In genomic region chr2:10780491-10780820, GRCh38 we compare ENCODE assay signal across 19 cellular contexts. TPM values are rescaled to one million over a fixed set of nuclear protein-coding genes. Genes with fewer than 3 reads are reported as not detected.
A peak's percentile ranks its signal among the peaks of the same experiment; 100 is the strongest.
DNase-seq lines count a peak whose midpoint lies in the region; ATAC-seq, FAIRE-seq and TF ChIP-seq lines count a peak whose summit lies in the region.
"Had no signal": no experiment of that assay in that cellular context is flagged by ENCODE, and none has a peak within 500 bp of the region (broad histone marks: within the 10 kb centered on the region; RNA-seq: fewer than 3 reads in every experiment).

No MANE protein-coding gene starts in this region.

- H3K4me3 ChIP-seq in HepG2 (replicated peaks in 1 of 3; ENCODE audit: insufficient read depth in 1 of 3, low read depth in 2 of 3, low read length in 3 of 3), result no peak overlapping the region
- H3K4me3 ChIP-seq in right lobe of liver, result no peak overlapping the region
- H3K4me3 ChIP-seq in H1 (ENCODE audit: extremely low read depth in 1 of 4, insufficient read depth in 2 of 4, low read depth in 3 of 4, low read length in 4 of 4), result no peak overlapping the region
- no peak overlapping the region for H3K4me3 ChIP-seq in osteoblast (ENCODE audit: insufficient read depth, low read length)
- no peak overlapping the region for H3K4me3 ChIP-seq in SK-N-SH (ENCODE audit: low read depth in 2 of 2, low read length in 1 of 2)
- H3K4me3 ChIP-seq: GM23338 had no signal

- intact Hi-C loops in HepG2 (cut with micrococcal nuclease; ENCODE audit: unreplicated experiment), result no loop called here
- intact Hi-C loops in right lobe of liver (cut with DNase I), result no loop called here

- POLR2A ChIA-PET in HepG2 (lab: Yijun Ruan, JAX), result no interaction called here
- POLR2A ChIA-PET in H1 (lab: Charles Lee; ENCODE audit: partially characterized antibody), result no interaction called here
- POLR2A ChIA-PET in SK-N-SH (lab: Yijun Ruan, JAX), result no interaction called here

- peaks cover 11% of the 10 kb centered on the region for H4K20me1 ChIP-seq in HepG2 (ENCODE audit: insufficient read depth, low read length)
- peaks cover 2 to 22% of the 10 kb centered on the region in 2 experiments for H4K20me1 ChIP-seq in H1 (replicated peaks in 1 of 2; ENCODE audit: control insufficient read depth in 1 of 2, insufficient read depth in 2 of 2, low read length in 2 of 2)
- peaks cover 11% of the 10 kb centered on the region for H4K20me1 ChIP-seq in osteoblast (ENCODE audit: insufficient read depth, low read length)
- no peaks in the 10 kb centered on the region for H4K20me1 ChIP-seq in SK-N-SH (ENCODE audit: insufficient read depth)

- BruUV-seq in HepG2 (replicated peaks; lab: Mats Ljungman, UMichigan), result no TSS peak

- H3K27me3 ChIP-seq in HepG2 (ENCODE audit: control insufficient read depth in 1 of 2, insufficient read depth in 2 of 2, low read length in 2 of 2) (no peaks in the 10 kb centered on the region), right lobe of liver (no peaks in the 10 kb centered on the region), H1 (replicated peaks in 1 of 4; ENCODE audit: control insufficient read depth in 3 of 4, extremely low read depth in 1 of 4, insufficient read depth in 3 of 4, low read length in 3 of 4) (no peaks in the 10 kb centered on the region), osteoblast (ENCODE audit: insufficient read depth, low read length) (no peaks in the 10 kb centered on the region), SK-N-SH (ENCODE audit: insufficient read depth) (no peaks in the 10 kb centered on the region)

- no peak overlapping the region for H3K18ac ChIP-seq in H1 (ENCODE audit: extremely low read depth, low read length)

- H2BK120ac ChIP-seq in H1 (replicated peaks; ENCODE audit: low read depth, low read length), result no peak overlapping the region

- H3K4me1 ChIP-seq in HepG2 (ENCODE audit: insufficient read depth, low read length) (peaks cover 20% of the 10 kb centered on the region), right lobe of liver (no peaks in the 10 kb centered on the region), H1 (replicated peaks in 1 of 4; ENCODE audit: control insufficient read depth in 3 of 4, insufficient read depth in 4 of 4, low read length in 3 of 4) (0 out of 7 replicates have a peak, but pooled peaks cover 0 to under 1% (median 0%) of the 10 kb centered on the region in 4 experiments), osteoblast (ENCODE audit: insufficient read depth, low read length) (no peaks in the 10 kb centered on the region), SK-N-SH (ENCODE audit: control insufficient read depth in 1 of 2, insufficient read depth in 2 of 2, low read depth in 1 of 2, low read length in 1 of 2) (peaks cover 0 to 2% of the 10 kb centered on the region in 2 experiments; a peak in 1 of 4 replicates)

- H2BK5ac ChIP-seq in H1 (ENCODE audit: low read depth, low read length), result no peak overlapping the region

- H3K9ac ChIP-seq in HepG2 (ENCODE audit: insufficient read depth, low read depth, low read length) (no peak overlapping the region), H1 (replicated peaks in 1 of 4; ENCODE audit: extremely low read depth in 1 of 4, low read depth in 3 of 4, low read length in 3 of 4) (no peak overlapping the region), SK-N-SH (no peak overlapping the region)

- TF ChIP-seq RAD21 in HepG2 (CRISPR knock-in tag; IDR thresholded peaks at IDR 0.05) (no peak), H1 (IDR thresholded peaks at IDR 0.05 in 1 of 2, conservative IDR thresholded peaks at IDR 0.05 in 1 of 2; ENCODE audit: low read depth in 2 of 2, low read length in 2 of 2) (no peak), SK-N-SH (IDR thresholded peaks at IDR 0.05; ENCODE audit: low read length) (no peak)

- peak overlapping the region; percentile 64 for H4K8ac ChIP-seq in H1 (ENCODE audit: extremely low read depth, insufficient read depth, low read length)

- H3K4me2 ChIP-seq in HepG2 (ENCODE audit: low read depth, low read length) (no peak overlapping the region), H1 (ENCODE audit: insufficient read depth in 1 of 2, low read depth in 2 of 2, low read length in 2 of 2) (no peak overlapping the region), osteoblast (ENCODE audit: insufficient read depth, low read length) (no peak overlapping the region), SK-N-SH (no peak overlapping the region)
- H3K4me2 ChIP-seq: GM23338 had no signal

- in situ Hi-C loops in HepG2 (cut with HindIII; ENCODE audit: extremely low pct_ligation_motif_present, low pct_unique_long_range_greater_than_20kb), result no loop called here

- no peak overlapping the region for H4K5ac ChIP-seq in H1 (ENCODE audit: insufficient read length, low read depth, low read length)

- H2AFZ ChIP-seq in HepG2 (ENCODE audit: low read length), result no peak overlapping the region
- no peak overlapping the region for H2AFZ ChIP-seq in H1 (ENCODE audit: low read length)
- no peak overlapping the region for H2AFZ ChIP-seq in osteoblast (ENCODE audit: low read length)
- no peak overlapping the region for H2AFZ ChIP-seq in SK-N-SH (ENCODE audit: low read depth)
- H2AFZ ChIP-seq: GM23338 had no signal

- no peak overlapping the region for H2AK5ac ChIP-seq in H1 (ENCODE audit: low read depth, low read length)

- H2BK20ac ChIP-seq in H1 (ENCODE audit: low read length), result no peak overlapping the region

- TF ChIP-seq EP300 in HepG2 (IDR thresholded peaks at IDR 0.05; ENCODE audit: low read depth in 2 of 2, low read length in 2 of 2) (no peak), HepG2 (CRISPR knock-in tag; IDR thresholded peaks at IDR 0.05; ENCODE audit: borderline replicate concordance) (no peak), H1 (IDR thresholded peaks at IDR 0.05; ENCODE audit: borderline replicate concordance in 1 of 2, low read depth in 2 of 2, low read length in 2 of 2) (no peak), SK-N-SH (IDR thresholded peaks at IDR 0.05; ENCODE audit: borderline replicate concordance in 1 of 2, low read depth in 1 of 2, low read length in 1 of 2) (no peak)

- peaks cover 3% of the 10 kb centered on the region; the same call in 1 of the 2 replicates for H3K79me1 ChIP-seq in H1 (ENCODE audit: low read depth, low read length)

- no peak overlapping the region for H3K14ac ChIP-seq in H1 (ENCODE audit: insufficient read length)

- no peak overlapping the region for H2BK12ac ChIP-seq in H1 (ENCODE audit: low read depth, low read length)

- peaks cover 27 to 63% of the 10 kb centered on the region in 2 experiments for H3K36me3 ChIP-seq in HepG2 (replicated peaks in 1 of 2; ENCODE audit: control insufficient read depth in 1 of 2, insufficient read depth in 2 of 2, low read length in 2 of 2)
- H3K36me3 ChIP-seq in right lobe of liver, result peaks cover 0 to 60% (median 35%) of the 10 kb centered on the region in 4 donors
- peaks cover 33 to 58% (median 45%) of the 10 kb centered on the region in 4 experiments for H3K36me3 ChIP-seq in H1 (ENCODE audit: control insufficient read depth in 2 of 4, insufficient read depth in 4 of 4, low read length in 3 of 4)
- peaks cover 37% of the 10 kb centered on the region for H3K36me3 ChIP-seq in osteoblast (ENCODE audit: insufficient read depth, low read length)
- peaks cover 35 to 54% of the 10 kb centered on the region in 2 experiments for H3K36me3 ChIP-seq in SK-N-SH (replicated peaks in 1 of 2; ENCODE audit: control insufficient read depth in 1 of 2, insufficient read depth in 2 of 2, low read length in 1 of 2)

- no peak overlapping the region for H3K27ac ChIP-seq in HepG2 (ENCODE audit: extremely low read length, insufficient read depth, low read length)
- H3K27ac ChIP-seq in right lobe of liver, result no peak overlapping the region
- H3K27ac ChIP-seq in H1 (ENCODE audit: low read depth, low read length), result no peak overlapping the region
- H3K27ac ChIP-seq in osteoblast (ENCODE audit: low read depth, low read length), result no peak overlapping the region
- H3K27ac ChIP-seq in SK-N-SH (ENCODE audit: low read depth in 2 of 2, low read length in 1 of 2), result no peak overlapping the region

- TF ChIP-seq CTCF in HepG2 (CRISPR knock-in tag; IDR thresholded peaks at IDR 0.05) (no peak), right lobe of liver (IDR thresholded peaks at IDR 0.05) (no peak), H1 (IDR thresholded peaks at IDR 0.05; ENCODE audit: control extremely low read depth in 1 of 3, insufficient read depth in 1 of 3, low read depth in 1 of 3, low read length in 3 of 3) (no peak), osteoblast (IDR thresholded peaks at IDR 0.05; ENCODE audit: extremely low read depth, low read depth, low read length) (no peak), SK-N-SH (IDR thresholded peaks at IDR 0.05) (no peak)

- no peak overlapping the region for H4K91ac ChIP-seq in H1 (replicated peaks; ENCODE audit: insufficient read length, low read length)

- TF ChIP-seq POLR2A in HepG2 (IDR thresholded peaks at IDR 0.05; ENCODE audit: insufficient read depth in 1 of 2, low read depth in 2 of 2, low read length in 2 of 2) (no peak), right lobe of liver (IDR thresholded peaks at IDR 0.05) (no peak), H1 (IDR thresholded peaks at IDR 0.05; ENCODE audit: control extremely low read depth in 1 of 2, low read depth in 2 of 2, low read length in 2 of 2) (no peak)

- FAIRE-seq in HepG2 (lab: Jason Lieb, UNC) (no peak), H1 (lab: Jason Lieb, UNC) (no peak)
- FAIRE-seq: A204.1, D721Med, G401.6, GM12891 had no signal

- 99% methylated on average over 11 of the region's 11 CpGs for WGBS in HepG2 (ENCODE audit: low lambda C conversion rate)
- WGBS in right lobe of liver (ENCODE audit: insufficient coverage, low coverage, low lambda C conversion rate, missing lambda C conversion rate), result 93% methylated on average over 7 of the region's 11 CpGs
- 99% methylated on average over 11 of the region's 11 CpGs; no CpG with 5 or more reads in 1 of the 2 experiments for WGBS in H1 (ENCODE audit: extremely low coverage in 1 of 2, insufficient coverage in 1 of 2, insufficient read length in 1 of 2, insufficient replicate concordance in 2 of 2, low coverage in 1 of 2, low lambda C conversion rate in 2 of 2, missing lambda C conversion rate in 1 of 2), 2 experiments
- WGBS in SK-N-SH (ENCODE audit: low lambda C conversion rate), result 97% methylated on average over 11 of the region's 11 CpGs

- ATAC-seq in HepG2, result no peak
- no peak for ATAC-seq in right lobe of liver
- no peak for ATAC-seq in GM18520 (IDR thresholded peaks at IDR 0.05; ENCODE audit: unreplicated experiment)
- ATAC-seq: GM23338 had no signal

- H3K4ac ChIP-seq in H1 (replicated peaks; ENCODE audit: insufficient read length, low read depth, low read length), result no peak overlapping the region

- H3K56ac ChIP-seq in H1 (replicated peaks; ENCODE audit: insufficient read length, low read depth, low read length), result no peak overlapping the region

- H3K79me2 ChIP-seq in HepG2 (ENCODE audit: insufficient read depth, low read length) (peaks cover 2% of the 10 kb centered on the region), H1 (ENCODE audit: control insufficient read depth in 1 of 2, insufficient read depth in 2 of 2, low read length in 2 of 2) (no peaks in the 10 kb centered on the region), osteoblast (ENCODE audit: insufficient read depth, low read length) (no peaks in the 10 kb centered on the region), SK-N-SH (ENCODE audit: insufficient read depth) (no peaks in the 10 kb centered on the region)

- H3K23ac ChIP-seq in H1 (ENCODE audit: insufficient read length), result no peak overlapping the region

- H3F3A ChIP-seq in SK-N-SH (replicated peaks; ENCODE audit: insufficient read depth), result no peaks in the 10 kb centered on the region

- H3K9me3 ChIP-seq in HepG2 (ENCODE audit: low read length) (no peaks in the 10 kb centered on the region), right lobe of liver (no peaks in the 10 kb centered on the region), H1 (ENCODE audit: insufficient read depth in 2 of 2, low read depth in 1 of 2, low read length in 1 of 2) (no peaks in the 10 kb centered on the region), osteoblast (ENCODE audit: low read depth, low read length) (no peaks in the 10 kb centered on the region), SK-N-SH (no peaks in the 10 kb centered on the region)

- DNase-seq in HepG2 (ENCODE audit: low spot score) (no peak), right lobe of liver (no peak), H1 (ENCODE audit: low read depth in 1 of 2, low spot score in 2 of 2) (no peak), osteoblast (ENCODE audit: insufficient read length, low spot score, missing footprints) (peak; percentile 15), SK-N-SH (no peak)
- DNase-seq in stimulated activated naive CD4-positive, alpha-beta T cell treated with Interleukin-2 at 50 U/mL for 16 hours (lab: John Stamatoyannopoulos, UW), result no peak
- DNase-seq: C1 segment of cervical spinal cord; CD4-positive, alpha-beta memory T cell; DMS153; DMS79 treated with DMSO at 0.1 percent for 48 hours; EL; H9 had no signal

- no peaks in the 10 kb centered on the region for H3K9me2 ChIP-seq in SK-N-SH

- CTCF ChIA-PET in HepG2 (lab: Yijun Ruan, JAX; ENCODE audit: low intra/inter-chr PET ratio, low total read pairs) (no interaction called here), H1 (lab: Charles Lee; ENCODE audit: partially characterized antibody) (interaction anchor here (0.8 to 3.7 kb wide), 3 partner anchors 12 to 71 kb away, joined by 3 to 20 read pairs (median 3); no protein-coding TSS in a partner anchor), SK-N-SH (lab: Yijun Ruan, JAX) (interaction anchor here (0.7 to 1.9 kb wide), 2 partner anchors 20 to 52 kb away, joined by 3 to 4 read pairs; no protein-coding TSS in a partner anchor)

- H2BK15ac ChIP-seq in H1 (ENCODE audit: low read length), result no peak overlapping the region

- no peaks in the 10 kb centered on the region for H3K23me2 ChIP-seq in H1 (ENCODE audit: low read depth, low read length)

RNA-seq across cellular contexts. Expression of gene PDIA6, which starts 32.1 kb away (rescaled TPM):
- total RNA-seq in HepG2 (2016; rRNA removed; fragmentation: Illumina TruSeq; extraction: Trizol) (318 and 642 TPM in 2 replicates), right lobe of liver (100 to 1,000 TPM; 141 to 232 (median 191) TPM), osteoblast (245 and 291 TPM in 2 replicates)
- total RNA-seq in HepG2 (2016; cell fraction: cytosol; rRNA removed; fragmentation: Illumina TruSeq; extraction: Trizol; ENCODE audit: low read depth), result 56.1 and 61.3 TPM in 2 replicates
- 300 and 675 TPM in 2 replicates for total RNA-seq in HepG2 (2016; cell fraction: insoluble cytoplasmic fraction; rRNA removed; fragmentation: Illumina TruSeq; extraction: Trizol)
- 124 and 135 TPM in 2 replicates for total RNA-seq in HepG2 (2016; cell fraction: membrane; rRNA removed; fragmentation: Illumina TruSeq; extraction: Trizol)
- total RNA-seq in HepG2 (2016; cell fraction: nucleus; rRNA removed; fragmentation: Illumina TruSeq; extraction: Trizol), result 502 and 568 TPM in 2 replicates
- polyA plus RNA-seq in HepG2 (2011; rRNA removed) (418 and 586 TPM in 2 replicates), H1 (2011; rRNA removed) (140 and 181 TPM in 2 replicates), SK-N-SH (2012; rRNA removed) (308 and 325 TPM in 2 replicates)
- 484 and 553 TPM in 2 replicates for polyA plus RNA-seq in HepG2 (2011; cell fraction: cytosol; rRNA removed)
- polyA plus RNA-seq in HepG2 (2011; cell fraction: nucleus; rRNA removed), result 135 and 158 TPM in 2 replicates
- 484 and 600 TPM in 2 replicates for polyA plus RNA-seq in HepG2 (2012)
- 61.3 and 65.3 TPM in 2 replicates for polyA plus RNA-seq in HepG2 (2016; cell fraction: cytosol; fragmentation: Illumina TruSeq; extraction: Trizol; ENCODE audit: low read depth)
- polyA plus RNA-seq in HepG2 (2016; cell fraction: insoluble cytoplasmic fraction; fragmentation: Illumina TruSeq; extraction: Trizol; ENCODE audit: low read depth), result 289 and 301 TPM in 2 replicates
- polyA plus RNA-seq in HepG2 (2016; cell fraction: membrane; fragmentation: Illumina TruSeq; extraction: Trizol; ENCODE audit: low read depth), result 102 and 106 TPM in 2 replicates
- polyA plus RNA-seq in HepG2 (2016; cell fraction: nucleus; fragmentation: Illumina TruSeq; extraction: Trizol; ENCODE audit: insufficient read depth, low read depth), result 690 and 757 TPM in 2 replicates
- polyA minus RNA-seq in HepG2 (2011; rRNA and poly(A)+ RNA removed; ENCODE audit: low replicate concordance), result 87.6 and 158 TPM in 2 replicates
- 230 and 245 TPM in 2 replicates for polyA minus RNA-seq in HepG2 (2011; cell fraction: cytosol; rRNA and poly(A)+ RNA removed)
- 115 and 127 TPM in 2 replicates for polyA minus RNA-seq in HepG2 (2011; cell fraction: nucleus; rRNA and poly(A)+ RNA removed)
- total RNA-seq in H1 (2021; fragmentation: NEBNext Ultra II Directional; extraction: Animal tissue kit (Norgen Biotek cat#: 25700)), result 383 and 384 TPM in 2 replicates
- 288 TPM for polyA plus RNA-seq in H1 (2011; cell fraction: cytosol; rRNA removed)
- polyA plus RNA-seq in H1 (2011; cell fraction: nucleus; rRNA removed), result 82.8 TPM
- 288 to 306 TPM (median 300 TPM) in 4 replicates for polyA plus RNA-seq in H1 (2012, experiment 1 of 2)
- 64.6 TPM for polyA plus RNA-seq in H1 (2012, experiment 2 of 2)
- 508 TPM for polyA plus RNA-seq in H1 (2013, experiment 1 of 2)
- 560 TPM for polyA plus RNA-seq in H1 (2013, experiment 2 of 2)
- polyA minus RNA-seq in H1 (2011; rRNA and poly(A)+ RNA removed), result 136 and 139 TPM in 2 replicates
- 120 TPM for polyA minus RNA-seq in H1 (2011; cell fraction: cytosol; rRNA and poly(A)+ RNA removed)
- polyA minus RNA-seq in H1 (2011; cell fraction: nucleus; rRNA and poly(A)+ RNA removed), result 54.6 TPM
- polyA plus RNA-seq in SK-N-SH (2012; cell fraction: cytosol; rRNA removed), result 403 and 455 TPM in 2 replicates
- 95.0 and 163 TPM in 2 replicates for polyA plus RNA-seq in SK-N-SH (2012; cell fraction: nucleus; rRNA removed)

RNA-seq across cellular contexts. Expression of gene ATP6V1C2, which starts 59.0 kb away (rescaled TPM):
- total RNA-seq in HepG2 (2016; rRNA removed; fragmentation: Illumina TruSeq; extraction: Trizol) (0.04 TPM in 1 of 2 replicates, not detected in the other), right lobe of liver (under 1 TPM in 2 of 6 experiments, not detected in 4; 0.12 to 0.22 TPM), osteoblast (under 0.01 TPM in 2 replicates)
- total RNA-seq in HepG2 (2016; cell fraction: cytosol; rRNA removed; fragmentation: Illumina TruSeq; extraction: Trizol; ENCODE audit: low read depth), result not detected in 2 replicates
- total RNA-seq in HepG2 (2016; cell fraction: insoluble cytoplasmic fraction; rRNA removed; fragmentation: Illumina TruSeq; extraction: Trizol), result 0.04 TPM in 1 of 2 replicates, not detected in the other
- not detected in 2 replicates for total RNA-seq in HepG2 (2016; cell fraction: membrane; rRNA removed; fragmentation: Illumina TruSeq; extraction: Trizol)
- 0.09 TPM in 1 of 2 replicates, not detected in the other for total RNA-seq in HepG2 (2016; cell fraction: nucleus; rRNA removed; fragmentation: Illumina TruSeq; extraction: Trizol)
- polyA plus RNA-seq in HepG2 (2011; rRNA removed) (0.10 and 0.29 TPM in 2 replicates), H1 (2011; rRNA removed) (0.29 and 0.36 TPM in 2 replicates), SK-N-SH (2012; rRNA removed) (0.06 and 0.12 TPM in 2 replicates)
- 0.05 TPM in 2 replicates for polyA plus RNA-seq in HepG2 (2011; cell fraction: cytosol; rRNA removed)
- polyA plus RNA-seq in HepG2 (2011; cell fraction: nucleus; rRNA removed), result 0.36 and 2.7 TPM in 2 replicates
- 1.4 and 1.5 TPM in 2 replicates for polyA plus RNA-seq in HepG2 (2012)
- not detected in 2 replicates for polyA plus RNA-seq in HepG2 (2016; cell fraction: cytosol; fragmentation: Illumina TruSeq; extraction: Trizol; ENCODE audit: low read depth)
- polyA plus RNA-seq in HepG2 (2016; cell fraction: insoluble cytoplasmic fraction; fragmentation: Illumina TruSeq; extraction: Trizol; ENCODE audit: low read depth), result not detected in 2 replicates
- not detected in 2 replicates for polyA plus RNA-seq in HepG2 (2016; cell fraction: membrane; fragmentation: Illumina TruSeq; extraction: Trizol; ENCODE audit: low read depth)
- polyA plus RNA-seq in HepG2 (2016; cell fraction: nucleus; fragmentation: Illumina TruSeq; extraction: Trizol; ENCODE audit: insufficient read depth, low read depth), result not detected in 2 replicates
- 7.5 TPM in 1 of 2 replicates, not detected in the other for polyA minus RNA-seq in HepG2 (2011; rRNA and poly(A)+ RNA removed; ENCODE audit: low replicate concordance)
- polyA minus RNA-seq in HepG2 (2011; cell fraction: cytosol; rRNA and poly(A)+ RNA removed), result 0.44 and 0.69 TPM in 2 replicates
- 0.12 TPM in 1 of 2 replicates, not detected in the other for polyA minus RNA-seq in HepG2 (2011; cell fraction: nucleus; rRNA and poly(A)+ RNA removed)
- total RNA-seq in H1 (2021; fragmentation: NEBNext Ultra II Directional; extraction: Animal tissue kit (Norgen Biotek cat#: 25700)), result 0.63 and 0.74 TPM in 2 replicates
- polyA plus RNA-seq in H1 (2011; cell fraction: cytosol; rRNA removed), result 0.41 TPM
- polyA plus RNA-seq in H1 (2011; cell fraction: nucleus; rRNA removed), result 1.5 TPM
- polyA plus RNA-seq in H1 (2012, experiment 1 of 2), result 1.7 to 2.8 TPM (median 1.8 TPM) in 4 replicates
- 0.39 TPM for polyA plus RNA-seq in H1 (2012, experiment 2 of 2)
- polyA plus RNA-seq in H1 (2013, experiment 1 of 2), result 0.47 TPM
- polyA plus RNA-seq in H1 (2013, experiment 2 of 2), result 0.74 TPM
- 0.22 and 0.28 TPM in 2 replicates for polyA minus RNA-seq in H1 (2011; rRNA and poly(A)+ RNA removed)
- not detected for polyA minus RNA-seq in H1 (2011; cell fraction: cytosol; rRNA and poly(A)+ RNA removed)
- 0.90 TPM for polyA minus RNA-seq in H1 (2011; cell fraction: nucleus; rRNA and poly(A)+ RNA removed)
- polyA plus RNA-seq in SK-N-SH (2012; cell fraction: cytosol; rRNA removed), result 0.10 and 0.15 TPM in 2 replicates
- polyA plus RNA-seq in SK-N-SH (2012; cell fraction: nucleus; rRNA removed), result 0.08 and 0.45 TPM in 2 replicates
- total RNA-seq: CD4-positive, alpha-beta memory T cell; HT-29 had no signal
